15 cellular contexts compared by ENCODE assay signal in the genomic region with DNA sequence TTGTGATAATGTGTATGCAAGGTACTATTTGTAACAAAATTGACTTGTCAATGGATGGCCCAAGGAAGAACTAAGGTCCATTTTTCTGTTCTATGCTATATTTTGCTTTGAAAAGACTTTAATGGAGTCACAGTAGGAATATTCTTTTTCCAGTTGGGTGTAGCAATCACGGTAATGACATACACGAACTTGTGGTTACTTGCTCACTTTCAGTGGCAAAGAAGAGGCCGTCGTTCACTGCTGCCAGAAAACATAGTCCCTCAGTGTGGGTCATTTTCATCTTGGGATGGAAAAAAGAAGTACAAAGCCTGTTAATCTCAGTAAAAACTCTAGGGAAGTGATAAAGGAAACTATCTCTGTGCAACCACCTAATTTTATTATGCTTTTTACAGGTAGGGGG. TPM values are rescaled to one million over a fixed set of nuclear protein-coding genes. Genes with fewer than 3 reads are reported as not detected.
DNase-seq lines count a peak whose midpoint lies in the region; ATAC-seq and TF ChIP-seq lines count a peak whose summit lies in the region.
"Had no signal": no experiment of that assay in that cellular context is flagged by ENCODE, and none has a peak within 500 bp of the region (broad histone marks: within the 10 kb centered on the region; RNA-seq: fewer than 3 reads in every experiment).

No MANE protein-coding gene starts in this region.

- dilution Hi-C loops in mammary epithelial cell (cut with HindIII; ENCODE audit: low sequenced_read_pairs): loop anchor here (5.0 kb wide), 1 partner anchor 54 kb away; no protein-coding TSS in a partner anchor

- TF ChIP-seq CTCF in PC-3 (conservative IDR thresholded peaks at IDR 0.05; ENCODE audit: low read depth, low read length) (no peak), mammary epithelial cell (conservative IDR thresholded peaks at IDR 0.05 in 1 of 2, IDR thresholded peaks at IDR 0.05 in 1 of 2; ENCODE audit: extremely low read depth in 1 of 2, insufficient read depth in 1 of 2, low read depth in 1 of 2, low read length in 2 of 2) (no peak), transverse colon (IDR thresholded peaks at IDR 0.05) (no peak)
- no peak for TF ChIP-seq CTCF in CD4-positive, alpha-beta T cell (IDR thresholded peaks at IDR 0.05)

- H3K36me3 ChIP-seq in PC-3 (ENCODE audit: low read depth, low read length): peaks cover 40% of the 10 kb centered on the region
- H3K36me3 ChIP-seq in mammary epithelial cell (ENCODE audit: insufficient read depth, low read length): peaks cover 49% of the 10 kb centered on the region
- peaks cover 45 to 72% of the 10 kb centered on the region in 2 donors for H3K36me3 ChIP-seq in muscle layer of duodenum (ENCODE audit: control insufficient read depth in 1 of 2, insufficient read depth in 2 of 2, low read length in 2 of 2)
- H3K36me3 ChIP-seq in transverse colon: peaks cover 0 to 26% (median 3%) of the 10 kb centered on the region in 4 donors

- no peaks in the 10 kb centered on the region for H3K9me3 ChIP-seq in PC-3 (ENCODE audit: low read length)
- H3K9me3 ChIP-seq in mammary epithelial cell (replicated peaks; ENCODE audit: insufficient read depth, low read length): no peaks in the 10 kb centered on the region
- no peaks in the 10 kb centered on the region for H3K9me3 ChIP-seq in muscle layer of duodenum (ENCODE audit: control insufficient read depth in 1 of 2, low read length in 2 of 2)
- H3K9me3 ChIP-seq in transverse colon: no peaks in the 10 kb centered on the region
- no peaks in the 10 kb centered on the region for H3K9me3 ChIP-seq in CD4-positive, alpha-beta T cell (ENCODE audit: control insufficient read depth, low read length)
- H3K9me3 ChIP-seq: BLaER1 had no signal

- no peaks in the 10 kb centered on the region for H3K79me2 ChIP-seq in PC-3 (ENCODE audit: low read length)
- no peaks in the 10 kb centered on the region for H3K79me2 ChIP-seq in mammary epithelial cell (ENCODE audit: insufficient read depth, low read length)

- TF ChIP-seq POLR2A in transverse colon (IDR thresholded peaks at IDR 0.05): no peak

- no peaks in the 10 kb centered on the region for H3K9me2 ChIP-seq in PC-3 (replicated peaks; ENCODE audit: low read length)

- H3K27me3 Mint-ChIP-seq in CD4-positive, alpha-beta T cell: peaks cover 9% of the 10 kb centered on the region

- in situ Hi-C loops in mammary epithelial cell (cut with MboI; ENCODE audit: low sequenced_read_pairs in 2 of 2): loop anchor here in 1 of 2 donors (5.0 kb wide), 1 partner anchor 49 kb away; the partner anchor contains the start of gene LAMC2
- in situ Hi-C loops in transverse colon (cut with MboI; ENCODE audit: low pct_ligation_motif_present in 1 of 4, low pct_unique_long_range_greater_than_20kb in 1 of 4, low sequenced_read_pairs in 3 of 4): no loop called here

- ATAC-seq in PC-3 (no peak), GM19452 (IDR thresholded peaks at IDR 0.05; ENCODE audit: unreplicated experiment) (no peak)
- no peak for ATAC-seq in CD4-positive, alpha-beta T cell (ENCODE audit: poor library complexity)
- ATAC-seq: left cardiac atrium had no signal

- BruUV-seq in PC-3 (replicated peaks; lab: Mats Ljungman, UMichigan): no TSS peak
- no TSS peak for BruUV-seq in mammary epithelial cell (replicated peaks; lab: Mats Ljungman, UMichigan)

- H3K4me2 ChIP-seq in PC-3 (ENCODE audit: low read length) (no peak overlapping the region), mammary epithelial cell (ENCODE audit: insufficient read depth, low read depth, low read length) (peak overlapping the region; percentile 4)
- H3K4me2 ChIP-seq: BLaER1 had no signal

- H3F3A ChIP-seq in PC-3 (ENCODE audit: low read length, unreplicated experiment): peaks cover 5% of the 10 kb centered on the region

- H3K36me3 Mint-ChIP-seq in CD4-positive, alpha-beta T cell (ENCODE audit: low read depth): no peaks in the 10 kb centered on the region

- no peak overlapping the region for H3K27ac Mint-ChIP-seq in CD4-positive, alpha-beta T cell

- H3K4me1 Mint-ChIP-seq in CD4-positive, alpha-beta T cell (ENCODE audit: low read depth): no peaks in the 10 kb centered on the region

- intact Hi-C loops in PC-3 (cut with micrococcal nuclease): loop anchor here (10.0 kb wide), 1 partner anchor 174 kb away; no protein-coding TSS in a partner anchor
- intact Hi-C loops in mammary epithelial cell (cut with micrococcal nuclease): loop anchor here (2.0 kb wide), 1 partner anchor 26 kb away; no protein-coding TSS in a partner anchor
- intact Hi-C loops in transverse colon (cut with DNase I; ENCODE audit: low total_unique reads): loop anchor here (10.0 kb wide), 1 partner anchor 174 kb away; no protein-coding TSS in a partner anchor
- intact Hi-C loops in CD4-positive, alpha-beta T cell (cut with DNase I, micrococcal nuclease): no loop called here

- H3K27ac ChIP-seq in PC-3 (ENCODE audit: low read length) (peak overlapping the region; percentile 96), mammary epithelial cell (ENCODE audit: insufficient read depth, low read depth, low read length) (peak overlapping the region; percentile 54), muscle layer of duodenum (ENCODE audit: low read length) (peak overlapping the region; percentile 33), transverse colon (peak overlapping the region; percentile 66 to 80 (median 74))
- no peak overlapping the region for H3K27ac ChIP-seq in CD4-positive, alpha-beta T cell (ENCODE audit: low read depth, low read length)
- H3K27ac ChIP-seq: BLaER1 had no signal

- no peaks in the 10 kb centered on the region for H3K27me3 ChIP-seq in PC-3 (ENCODE audit: low read length)
- H3K27me3 ChIP-seq in mammary epithelial cell (ENCODE audit: insufficient read depth, low read length): no peaks in the 10 kb centered on the region
- H3K27me3 ChIP-seq in muscle layer of duodenum (ENCODE audit: low read depth, low read length): no peaks in the 10 kb centered on the region
- no peaks in the 10 kb centered on the region for H3K27me3 ChIP-seq in transverse colon
- H3K27me3 ChIP-seq in CD4-positive, alpha-beta T cell (ENCODE audit: control insufficient read depth, insufficient read depth, low read length): no peaks in the 10 kb centered on the region
- H3K27me3 ChIP-seq: BLaER1 had no signal

- CTCF ChIA-PET in PC-3 (lab: Charles Lee) (no interaction called here), mammary epithelial cell (lab: Charles Lee; ENCODE audit: low non-redundant PET) (no interaction called here)
- CTCF ChIA-PET in CD4-positive, alpha-beta T cell (lab: Charles Lee): no interaction called here

- peaks cover 31% of the 10 kb centered on the region for H3K4me1 ChIP-seq in PC-3 (ENCODE audit: insufficient read depth, low read length)
- peaks cover 30% of the 10 kb centered on the region for H3K4me1 ChIP-seq in mammary epithelial cell (ENCODE audit: insufficient read depth, low read length)
- peaks cover 12 to 23% of the 10 kb centered on the region in 2 donors for H3K4me1 ChIP-seq in muscle layer of duodenum (ENCODE audit: control insufficient read depth in 1 of 2, insufficient read depth in 2 of 2, low read length in 2 of 2)
- peaks cover 6 to 34% (median 15%) of the 10 kb centered on the region in 4 donors for H3K4me1 ChIP-seq in transverse colon
- H3K4me1 ChIP-seq: BLaER1 had no signal

- POLR2A ChIA-PET in PC-3 (lab: Charles Lee; ENCODE audit: unreplicated experiment): interaction anchor here (0.6 kb wide), 1 partner anchor 66 kb away, joined by 4 read pairs; no protein-coding TSS in a partner anchor
- POLR2A ChIA-PET in CD4-positive, alpha-beta T cell (lab: Charles Lee): no interaction called here

- H4K20me1 ChIP-seq in PC-3 (ENCODE audit: low read length) (no peaks in the 10 kb centered on the region), mammary epithelial cell (ENCODE audit: insufficient read depth, low read length) (no peaks in the 10 kb centered on the region)
- H4K20me1 ChIP-seq: BLaER1 had no signal

- H3K9ac ChIP-seq in PC-3 (ENCODE audit: low read length) (peak overlapping the region; percentile 75; the same call in 1 of the 2 replicates), mammary epithelial cell (ENCODE audit: insufficient read depth, low read length) (peak overlapping the region; percentile 49)
- H3K9ac ChIP-seq: BLaER1 had no signal

- no peak overlapping the region for H3K4me3 Mint-ChIP-seq in CD4-positive, alpha-beta T cell

- no peak for DNase-seq in PC-3
- DNase-seq in mammary epithelial cell: peak; percentile 59
- DNase-seq in transverse colon: no peak
- no peak for DNase-seq in hepatic stellate cell (ENCODE audit: low spot score)
- no peak for DNase-seq in CD4-positive, alpha-beta T cell
- DNase-seq: activated CD4-positive, alpha-beta T cell treated with anti-CD3 and anti-CD28 coated beads, Interleukin-2, amount 50 U/mL, for 1 hour; activated CD8-positive, alpha-beta memory T cell treated with anti-CD3 and anti-CD28 coated beads, Interleukin-2, amount 50 U/mL, for 48 hours; activated gamma-delta T cell; amygdala; left cardiac atrium; nucleus accumbens; stimulated activated CD4-positive, alpha-beta T cell treated with anti-CD3 and anti-CD28 coated beads, Interleukin-2, amount 100 ng/mL, for 48 hours had no signal

- H3K4me3 ChIP-seq in PC-3 (ENCODE audit: low read length): no peak overlapping the region
- no peak overlapping the region for H3K4me3 ChIP-seq in mammary epithelial cell (replicated peaks in 1 of 3; ENCODE audit: insufficient read depth in 1 of 3, low read depth in 2 of 3, low read length in 3 of 3)
- no peak overlapping the region for H3K4me3 ChIP-seq in muscle layer of duodenum (ENCODE audit: low read depth in 1 of 2, low read length in 2 of 2)
- H3K4me3 ChIP-seq in transverse colon: no peak overlapping the region
- H3K4me3 ChIP-seq: BLaER1 had no signal

- WGBS in mammary epithelial cell (ENCODE audit: low coverage, missing lambda C conversion rate): 2% methylated on average over 4 of the region's 4 CpGs
- WGBS in transverse colon (ENCODE audit: low coverage in 1 of 2), 2 donors: 66 to 70% methylated on average over 4 of the region's 4 CpGs

- H2AFZ ChIP-seq in PC-3 (ENCODE audit: low read length) (no peak overlapping the region), mammary epithelial cell (ENCODE audit: low read depth, low read length) (no peak overlapping the region)

- H3K9me3 Mint-ChIP-seq in CD4-positive, alpha-beta T cell: no peaks in the 10 kb centered on the region

- TF ChIP-seq EP300 in transverse colon (IDR thresholded peaks at IDR 0.05; ENCODE audit: low read depth): no peak

RNA-seq across cellular contexts. Expression of gene LAMC2, which starts 47.8 kb away (rescaled TPM):
- total RNA-seq in PC-3 (2014; rRNA removed) (105 and 127 TPM in 2 replicates), mammary epithelial cell (1,000 to 10,000 TPM; 1,201 to 2,277 TPM), transverse colon (10 to 100 TPM in 2 of 4 donors, 1 to 10 TPM in 2; 9.7 to 25.9 (median 16.1) TPM)
- polyA plus RNA-seq in mammary epithelial cell: 1,668 TPM
- 2,109 TPM for polyA minus RNA-seq in mammary epithelial cell
- total RNA-seq in CD4-positive, alpha-beta T cell: not detected

Comparison
In these comparisons a context has a peak if more than half of its experiments do, and no peak if none do; other contexts are left out.
1. intact Hi-C loops: an anchor here in PC-3 (10.0 kb wide), mammary epithelial cell (2.0 kb wide) and transverse colon (10.0 kb wide); none called in CD4-positive, alpha-beta T cell.